ENCODE assay signal across 1 cellular context in genomic region chr16:87956169-87956770, GRCh38.
A peak's percentile ranks its signal among the peaks of the same experiment; 100 is the strongest.
TF ChIP-seq lines count a peak whose summit lies in the region.

No MANE protein-coding gene starts in this region.

TF ChIP-seq in K562, 482 proteins besides CTCF, POLR2A, EP300 and RAD21 (continued from another document and continues in another):
- 0 out of 6 replicates have a peak, but pooled peaks of 1 of the 3 experiments have one; percentile 16 for TF ChIP-seq ZBTB11 (CRISPR knock-in tag; IDR thresholded peaks at IDR 0.05)
- peak; percentile 47 for TF ChIP-seq MEIS2 (IDR thresholded peaks at IDR 0.05; ENCODE audit: partially characterized antibody)
- peak; percentile 24; the same call in 1 of the 2 replicates for TF ChIP-seq CXXC5 (CRISPR knock-in tag; IDR thresholded peaks at IDR 0.05)
- peak; percentile 67 for TF ChIP-seq FOSL1 (tag; conservative IDR thresholded peaks at IDR 0.05)
- TF ChIP-seq SRSF7 (optimal IDR thresholded peaks at IDR 0.05; ENCODE audit: low read depth, low read length): no peak
- TF ChIP-seq PCBP2 (IDR thresholded peaks at IDR 0.05; ENCODE audit: low read depth, low read length, poor library complexity, severe bottlenecking): no peak
- TF ChIP-seq ARID1B (IDR thresholded peaks at IDR 0.05): peak; percentile 63
- no peak for TF ChIP-seq MTF1 (CRISPR knock-in tag; IDR thresholded peaks at IDR 0.05; ENCODE audit: borderline replicate concordance)
- no peak for TF ChIP-seq FOXP4 (CRISPR knock-in tag; IDR thresholded peaks at IDR 0.05; ENCODE audit: borderline replicate concordance)
- peak; percentile 85 for TF ChIP-seq JUN (IDR thresholded peaks at IDR 0.05; ENCODE audit: borderline replicate concordance, low read depth, low read length)
- TF ChIP-seq JUN (CRISPR knock-in tag; IDR thresholded peaks at IDR 0.05; ENCODE audit: borderline replicate concordance): no peak
- TF ChIP-seq ELF1 (tag; IDR thresholded peaks at IDR 0.05): peak; percentile 61; the same call in 1 of the 2 replicates
- peak; percentile 16; the same call in 1 of the 2 replicates for TF ChIP-seq GATA2 (CRISPR knock-in tag; IDR thresholded peaks at IDR 0.05)
- TF ChIP-seq SIRT6 (IDR thresholded peaks at IDR 0.05; ENCODE audit: low read depth, low read length): no peak
- no peak for TF ChIP-seq DNMT1 (IDR thresholded peaks at IDR 0.05)
- 0 out of 2 replicates have a peak, but pooled peaks have one; percentile 5 for TF ChIP-seq NFE2 (IDR thresholded peaks at IDR 0.05; ENCODE audit: low read depth)
- TF ChIP-seq RERE (CRISPR knock-in tag; IDR thresholded peaks at IDR 0.05; ENCODE audit: borderline replicate concordance): no peak
- TF ChIP-seq FOXK2 (conservative IDR thresholded peaks at IDR 0.05 in 1 of 2, IDR thresholded peaks at IDR 0.05 in 1 of 2; ENCODE audit: low read depth in 2 of 2): peak in 1 of 2 experiments; percentile 21; a peak in 1 of 4 replicates
- TF ChIP-seq ZNF197 (CRISPR knock-in tag; IDR thresholded peaks at IDR 0.05; ENCODE audit: low read depth): peak; percentile 57; the same call in 1 of the 2 replicates
- no peak for TF ChIP-seq MTA2 (IDR thresholded peaks at IDR 0.05; ENCODE audit: low read depth)
- TF ChIP-seq SMARCE1 (IDR thresholded peaks at IDR 0.05): peak; percentile 52; the same call in 1 of the 2 replicates
- TF ChIP-seq NFIC (IDR thresholded peaks at IDR 0.05): no peak
- TF ChIP-seq RBM39 (optimal IDR thresholded peaks at IDR 0.05; ENCODE audit: low read depth, low read length): no peak
- peak; percentile 52 for TF ChIP-seq MTA3 (IDR thresholded peaks at IDR 0.05; ENCODE audit: borderline replicate concordance)
- peak; percentile 81 for TF ChIP-seq NCOA1 (IDR thresholded peaks at IDR 0.05; ENCODE audit: low read depth)
- TF ChIP-seq TFAP4 (CRISPR knock-in tag; IDR thresholded peaks at IDR 0.05; ENCODE audit: borderline replicate concordance): peak; percentile 43; the same call in 1 of the 2 replicates
- TF ChIP-seq KAT8 (IDR thresholded peaks at IDR 0.05; ENCODE audit: low read depth): no peak
- no peak for TF ChIP-seq HNRNPUL1 (IDR thresholded peaks at IDR 0.05; ENCODE audit: low read length)
- no peak for TF ChIP-seq CHD2 (IDR thresholded peaks at IDR 0.05; ENCODE audit: low read depth, low read length)
- TF ChIP-seq ZNF253 (CRISPR knock-in tag; conservative IDR thresholded peaks at IDR 0.05): no peak
- TF ChIP-seq ZNF23 (CRISPR knock-in tag; IDR thresholded peaks at IDR 0.05): no peak
- peak; percentile 71 for TF ChIP-seq LEF1 (IDR thresholded peaks at IDR 0.05)
- 0 out of 4 replicates have a peak, but pooled peaks of 1 of the 2 experiments have one; percentile 31 for TF ChIP-seq TBL1XR1 (IDR thresholded peaks at IDR 0.05; ENCODE audit: low read length in 2 of 2)
- peak; percentile 3; the same call in 1 of the 2 replicates for TF ChIP-seq SP1 (CRISPR knock-in tag; IDR thresholded peaks at IDR 0.05)
- TF ChIP-seq GABPA (tag; conservative IDR thresholded peaks at IDR 0.05; ENCODE audit: low read depth): peak; percentile 90
- TF ChIP-seq ATF3 (IDR thresholded peaks at IDR 0.05): peak; percentile 97
- 0 out of 2 replicates have a peak, but pooled peaks have one; percentile 36 for TF ChIP-seq ATF3 (CRISPR knock-in tag; conservative IDR thresholded peaks at IDR 0.05)
- no peak for TF ChIP-seq LARP7 (IDR thresholded peaks at IDR 0.05)
- 0 out of 2 replicates have a peak, but pooled peaks have one; percentile 34 for TF ChIP-seq FOXK1 (CRISPR knock-in tag; IDR thresholded peaks at IDR 0.05; ENCODE audit: borderline replicate concordance)
- 0 out of 2 replicates have a peak, but pooled peaks have one; percentile 48 for TF ChIP-seq NBN (IDR thresholded peaks at IDR 0.05; ENCODE audit: low read depth)
- no peak for TF ChIP-seq NCOR1 (IDR thresholded peaks at IDR 0.05)
- TF ChIP-seq SFPQ (IDR thresholded peaks at IDR 0.05; ENCODE audit: low read depth, low read length): no peak
- no peak for TF ChIP-seq ZNF140 (CRISPR knock-in tag; IDR thresholded peaks at IDR 0.05)
- TF ChIP-seq ZNF77 (CRISPR knock-in tag; IDR thresholded peaks at IDR 0.05): no peak
- peak; percentile 79; the same call in 1 of the 2 replicates for TF ChIP-seq PKNOX1 (IDR thresholded peaks at IDR 0.05)
- TF ChIP-seq ATF7 (IDR thresholded peaks at IDR 0.05): peak; percentile 98
- TF ChIP-seq ZBTB34 (CRISPR knock-in tag; IDR thresholded peaks at IDR 0.05): no peak
- TF ChIP-seq BHLHE40 (IDR thresholded peaks at IDR 0.05; ENCODE audit: low read length): peak; percentile 55; the same call in 1 of the 2 replicates
